ENCODE assay signal across 1 cellular context in genomic region chr6:27288136-27289044, GRCh38.
A peak's percentile ranks its signal among the peaks of the same experiment; 100 is the strongest.
TF ChIP-seq lines count a peak whose summit lies in the region.

No MANE protein-coding gene starts in this region.

TF ChIP-seq in K562, 482 proteins besides CTCF, POLR2A, EP300 and RAD21 (continued from another document):
- TF ChIP-seq ZNF408 (CRISPR knock-in tag; IDR thresholded peaks at IDR 0.05; ENCODE audit: low read depth) (no peak), ELF2 (CRISPR knock-in tag; IDR thresholded peaks at IDR 0.05) (peak; percentile 32; the same call in 1 of the 2 replicates), BDP1 (IDR thresholded peaks at IDR 0.05; ENCODE audit: insufficient read depth, insufficient read length) (no peak), MTA1 (IDR thresholded peaks at IDR 0.05; ENCODE audit: borderline replicate concordance) (no peak; the same call in 1 of the 2 replicates), CHCHD3 (CRISPR knock-in tag; IDR thresholded peaks at IDR 0.05) (no peak), MCM7 (IDR thresholded peaks at IDR 0.05) (no peak), ZNF277 (CRISPR knock-in tag; IDR thresholded peaks at IDR 0.05; ENCODE audit: borderline replicate concordance) (no peak), ZZZ3 (IDR thresholded peaks at IDR 0.05) (no peak), HMGN3 (IDR thresholded peaks at IDR 0.05; ENCODE audit: borderline replicate concordance, extremely low read depth, insufficient read length, low read depth, low read length) (no peak), ZNF384 (IDR thresholded peaks at IDR 0.05; ENCODE audit: low read depth, low read length) (0 out of 2 replicates have a peak, but pooled peaks have one; percentile 9), ZNF274 (IDR thresholded peaks at IDR 0.05; ENCODE audit: borderline replicate concordance, low read depth, low read length) (no peak), ZNF318 (IDR thresholded peaks at IDR 0.05; ENCODE audit: borderline replicate concordance in 1 of 2, low read depth in 1 of 2) (no peak), IFI16 (CRISPR knock-in tag; IDR thresholded peaks at IDR 0.05) (no peak), CSDE1 (IDR thresholded peaks at IDR 0.05) (no peak), ZNF134 (CRISPR knock-in tag; conservative IDR thresholded peaks at IDR 0.05) (no peak), TAF7 (tag; IDR thresholded peaks at IDR 0.05) (no peak), ETV5 (CRISPR knock-in tag; IDR thresholded peaks at IDR 0.05; ENCODE audit: low read depth) (no peak), ZNF280A (IDR thresholded peaks at IDR 0.05; ENCODE audit: low read depth, partially characterized antibody) (no peak), DPF2 (IDR thresholded peaks at IDR 0.05) (peak; percentile 51; the same call in 1 of the 2 replicates), SOX6 (IDR thresholded peaks at IDR 0.05) (no peak; the same call in 1 of the 2 replicates), GTF2A2 (tag; IDR thresholded peaks at IDR 0.05) (no peak), RBBP5 (IDR thresholded peaks at IDR 0.05; ENCODE audit: borderline replicate concordance, insufficient read depth, low read length, poor library complexity, severe bottlenecking) (peak; percentile 60)
